In the genomic region with DNA sequence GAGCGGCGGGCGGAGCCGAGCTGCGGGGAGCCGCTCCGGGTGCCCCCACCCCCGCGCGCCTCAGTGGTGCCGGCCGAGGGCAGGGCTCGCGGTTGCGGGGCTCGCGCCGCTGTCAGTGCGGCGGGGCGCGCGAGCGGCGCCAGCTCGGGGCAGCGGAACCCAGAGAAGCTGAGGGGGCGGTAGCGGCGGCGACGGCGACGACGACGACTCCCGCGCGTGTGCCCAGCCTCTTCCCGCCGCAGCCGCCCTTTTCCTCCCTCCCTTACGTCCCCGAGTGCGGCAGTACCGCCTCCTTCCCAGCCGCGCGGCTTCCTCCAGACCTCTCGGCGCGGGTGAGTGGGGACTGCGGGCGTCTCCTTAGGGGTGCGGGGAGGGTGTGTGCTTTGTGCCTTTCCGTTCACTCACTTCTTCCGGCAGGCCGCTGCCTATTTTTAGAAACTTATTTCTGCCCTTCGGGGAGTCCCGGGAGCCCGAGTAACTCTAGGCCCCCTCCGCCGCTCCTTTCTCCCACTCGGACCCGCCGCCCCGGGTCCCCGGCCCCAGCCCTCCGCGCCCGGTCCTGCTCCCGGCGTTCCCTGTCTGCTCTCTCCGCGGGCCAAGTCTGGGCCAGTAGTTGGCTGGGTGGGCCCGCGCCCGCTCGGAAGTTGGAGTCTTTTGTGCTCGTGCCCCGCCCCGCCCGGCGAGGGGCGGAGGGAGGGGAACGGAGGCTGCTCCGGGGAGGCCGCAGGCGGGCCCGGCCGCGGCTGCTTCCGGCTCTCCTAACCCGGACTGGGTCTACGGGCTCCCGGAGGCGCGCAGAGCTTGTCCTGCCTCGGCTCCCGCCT, we compare ENCODE assay signal across 8 cellular contexts. TPM values are rescaled to one million over a fixed set of nuclear protein-coding genes. Genes with fewer than 3 reads are reported as not detected.
DNase-seq lines count a peak whose midpoint lies in the region; ATAC-seq and TF ChIP-seq lines count a peak whose summit lies in the region.

A gene (plus strand): TSS at position 112 of the 824 bp plus-strand sequence. CDS start 78,164 bp downstream, outside the sequence.

- no peaks in the 10 kb centered on the region for H3K36me3 ChIP-seq in left lung

- peak within 1 kb of the TSS; percentile 95 to 97 for H3K27ac ChIP-seq in coronary artery
- peak within 1 kb of the TSS; percentile 98 for H3K27ac ChIP-seq in left lung

- no peaks in the 10 kb centered on the region for H3K9me3 ChIP-seq in left lung

- intact Hi-C loops in left lung (cut with DNase I) = no loop called here

- peak; percentile 52 for ATAC-seq in GM19023 (IDR thresholded peaks at IDR 0.05; ENCODE audit: unreplicated experiment)
- ATAC-seq in HG03196 (IDR thresholded peaks at IDR 0.05; ENCODE audit: unreplicated experiment) = peak; percentile 47
- peak; percentile 62 for ATAC-seq in left lung

- no peaks in the 10 kb centered on the region for H3K27me3 ChIP-seq in left lung

- H3K4me3 ChIP-seq in AG10803 (ENCODE audit: low read length) (peak within 1 kb of the TSS; percentile 91), coronary artery (peak within 1 kb of the TSS; percentile 92), left lung (peak within 1 kb of the TSS; percentile 91 to 98)

- peaks cover 30 to 65% of the 10 kb centered on the region in 2 donors for H3K4me1 ChIP-seq in left lung

- TF ChIP-seq CTCF in AG10803 (conservative IDR thresholded peaks at IDR 0.05; ENCODE audit: low read length) (no peak), coronary artery (IDR thresholded peaks at IDR 0.05) (no peak), left lung (IDR thresholded peaks at IDR 0.05) (no peak)

- DNase-seq in AG10803 (ENCODE audit: low read depth) (peak; percentile 79), NCI-H460 (ENCODE audit: extremely low read depth, low read depth) (peak; percentile 66), coronary artery (ENCODE audit: low spot score) (peak; percentile 90), left lung (peak; percentile 87 to 97)
- peak; percentile 86 for DNase-seq in activated CD4-positive, alpha-beta T cell treated with anti-CD3 and anti-CD28 coated beads for 48 hours
- peak; percentile 68 to 71 for DNase-seq in stimulated activated CD4-positive, alpha-beta T cell treated with anti-CD3 and anti-CD28 coated beads, Interleukin-2, amount 100 ng/mL, for 48 hours

RNA-seq across cellular contexts. Expression of the gene that starts here (rescaled TPM):
- 99.9 and 106 TPM in 2 replicates for total RNA-seq in NCI-H460 (2014; rRNA removed; shearing (Covaris generic))
- 80.2 and 86.1 TPM in 2 replicates for polyA plus RNA-seq in NCI-H460 (2014; cell fraction: nucleus; rRNA removed)
- total RNA-seq in left lung = 100 to 1,000 TPM; 127 to 151 TPM

Comparison
In these comparisons a context has a peak if more than half of its experiments do, and no peak if none do; other contexts are left out.
1. Peak in every context shown above with its lines: DNase-seq, ATAC-seq, H3K4me3 ChIP-seq and H3K27ac ChIP-seq.